26 cellular contexts compared by ENCODE assay signal in the genomic region with DNA sequence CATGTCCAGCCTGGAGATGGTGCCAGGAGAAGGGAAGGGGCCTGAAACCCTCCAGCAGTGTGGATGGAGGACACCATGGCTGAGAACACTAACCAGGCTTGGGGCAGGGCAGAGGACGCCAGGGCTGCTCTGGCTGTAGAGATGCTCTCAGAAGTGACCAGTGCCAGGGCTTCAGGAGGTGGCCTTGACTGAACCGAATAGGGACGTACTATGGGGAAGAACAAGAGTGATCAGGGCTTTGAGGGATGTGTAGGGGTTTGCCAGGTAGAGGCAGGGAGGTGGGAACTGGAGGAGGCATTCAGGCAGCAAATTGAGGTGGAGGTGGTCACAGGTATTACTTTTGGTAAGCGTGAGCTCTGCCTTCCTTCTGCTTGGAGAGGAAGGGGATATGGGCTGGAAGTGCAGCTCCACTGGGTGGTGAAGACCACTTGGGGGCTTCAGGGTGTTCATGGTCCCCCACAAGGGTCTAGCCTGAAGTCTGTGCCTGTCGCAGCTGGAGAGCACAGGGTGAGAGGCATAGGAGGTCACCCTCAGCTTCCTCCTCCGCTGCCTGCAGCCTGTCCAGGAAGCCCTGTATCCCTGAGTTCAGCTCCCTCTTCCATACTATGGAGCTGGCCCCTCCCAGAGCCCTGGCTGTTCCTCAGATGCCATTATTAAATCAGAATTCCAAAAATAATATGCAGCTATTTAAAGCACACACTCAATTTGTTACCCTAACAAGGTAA. TPM values are rescaled to one million over a fixed set of nuclear protein-coding genes. Genes with fewer than 3 reads are reported as not detected.
DNase-seq lines count a peak whose midpoint lies in the region; ATAC-seq and TF ChIP-seq lines count a peak whose summit lies in the region.
"Had no signal": no experiment of that assay in that cellular context is flagged by ENCODE, and none has a peak within 500 bp of the region (broad histone marks: within the 10 kb centered on the region; RNA-seq: fewer than 3 reads in every experiment).

No MANE protein-coding gene starts in this region.

- ATAC-seq in HG03196 (IDR thresholded peaks at IDR 0.05; ENCODE audit: unreplicated experiment) (no peak), GM19463 (IDR thresholded peaks at IDR 0.05; ENCODE audit: unreplicated experiment) (no peak)
- ATAC-seq: activated CD8-positive, alpha-beta T cell treated with anti-CD3 and anti-CD28 coated beads, Interleukin-2, amount 10 ng/mL, durations not matched to agents 7 days and 5 days; activated naive CD8-positive, alpha-beta T cell treated with anti-CD3 and anti-CD28 coated beads, Interleukin-2, amount 50 U/mL, for 24 hours; activated T-cell treated with anti-CD3 and anti-CD28 coated beads, Interleukin-2, amount 50 U/mL, for 4 hours; foreskin keratinocyte; GM12878; heart left ventricle; left ventricle myocardium superior; psoas muscle had no signal

- no peak overlapping the region for H2BK12ac ChIP-seq in trophoblast cell (ENCODE audit: low read length)

- H2BK5ac ChIP-seq in trophoblast cell (ENCODE audit: low read depth, low read length, poor library complexity), result no peak overlapping the region

- TF ChIP-seq CTCF in coronary artery (IDR thresholded peaks at IDR 0.05) (no peak), vagina (IDR thresholded peaks at IDR 0.05) (no peak)

- H3K27ac ChIP-seq in coronary artery (no peak overlapping the region), trophoblast cell (ENCODE audit: low read depth, low read length) (no peak overlapping the region), vagina (no peak overlapping the region)
- H3K27ac ChIP-seq: esophagus squamous epithelium, foreskin keratinocyte, heart left ventricle, Peyer's patch, psoas muscle had no signal

- H3K18ac ChIP-seq in trophoblast cell (ENCODE audit: low read length), result no peak overlapping the region

- no peak overlapping the region for H3K4me2 ChIP-seq in trophoblast cell (ENCODE audit: low read length)

- no peak overlapping the region for H4K12ac ChIP-seq in trophoblast cell (ENCODE audit: low read depth, low read length)

- H3K4me1 ChIP-seq in trophoblast cell (ENCODE audit: control insufficient read depth in 1 of 2, insufficient read depth in 2 of 2, low read length in 2 of 2) (no peaks in the 10 kb centered on the region), vagina (no peaks in the 10 kb centered on the region)
- H3K4me1 ChIP-seq: esophagus squamous epithelium, foreskin keratinocyte, Peyer's patch, psoas muscle had no signal

- no peaks in the 10 kb centered on the region for H3K79me1 ChIP-seq in trophoblast cell (ENCODE audit: low read length)

- no peaks in the 10 kb centered on the region for H3K36me3 ChIP-seq in trophoblast cell (ENCODE audit: control insufficient read depth in 1 of 2, insufficient read depth in 2 of 2, low read length in 2 of 2)
- H3K36me3 ChIP-seq in vagina, result no peaks in the 10 kb centered on the region
- H3K36me3 ChIP-seq: esophagus squamous epithelium, heart left ventricle, Peyer's patch had no signal

- H3K4ac ChIP-seq in trophoblast cell (ENCODE audit: low read depth, low read length), result no peak overlapping the region

- H3K9me3 ChIP-seq in trophoblast cell (ENCODE audit: insufficient read depth, low read depth, low read length), result peaks cover 3% of the 10 kb centered on the region
- H3K9me3 ChIP-seq in vagina, result no peaks in the 10 kb centered on the region
- H3K9me3 ChIP-seq: esophagus squamous epithelium, Peyer's patch had no signal

- no peak for TF ChIP-seq POLR2A in vagina (IDR thresholded peaks at IDR 0.05)

- H3K4me3 ChIP-seq in coronary artery (no peak overlapping the region), trophoblast cell (ENCODE audit: low read depth, low read length) (peak overlapping the region; percentile 13), vagina (no peak overlapping the region)
- H3K4me3 ChIP-seq: esophagus squamous epithelium, GM12878, heart left ventricle, Peyer's patch, psoas muscle had no signal

- H4K91ac ChIP-seq in trophoblast cell (ENCODE audit: low read depth, low read length), result no peak overlapping the region

- no peak overlapping the region for H3K23ac ChIP-seq in trophoblast cell (ENCODE audit: low read length)

- H2AK5ac ChIP-seq in trophoblast cell (ENCODE audit: low read length), result no peak overlapping the region

- intact Hi-C loops in vagina (cut with DNase I), result no loop called here

- H3K79me2 ChIP-seq in trophoblast cell (ENCODE audit: control insufficient read depth, insufficient read depth, low read length, poor library complexity), result no peaks in the 10 kb centered on the region

- no peak overlapping the region for H3K14ac ChIP-seq in trophoblast cell (ENCODE audit: low read length)

- peak; percentile 2 for DNase-seq in stimulated activated CD4-positive, alpha-beta T cell treated with anti-CD3 and anti-CD28 coated beads, Interleukin-4, amount 100 ng/mL, for 24 hours
- no peak for DNase-seq in stimulated activated CD4-positive, alpha-beta T cell treated with anti-CD3 and anti-CD28 coated beads, Interleukin-12 subunit alpha, Interleukin-12 subunit beta, amount 100 ng/mL, for 4 hours
- peak; percentile 24 for DNase-seq in coronary artery (ENCODE audit: low spot score)
- DNase-seq in trophoblast cell, result no peak
- DNase-seq in vagina (ENCODE audit: extremely low spot score in 2 of 2), result peak; percentile 49 to 82
- no peak for DNase-seq in activated CD4-positive, alpha-beta T cell treated with anti-CD3 and anti-CD28 coated beads, Interleukin-2, amount 50 U/mL, for 4 hours
- DNase-seq: activated CD4-positive, alpha-beta T cell treated with anti-CD3 and anti-CD28 coated beads for 1 hour; activated CD8-positive, alpha-beta T cell treated with anti-CD3 and anti-CD28 coated beads, Interleukin-2, amount 10 ng/mL, durations not matched to agents 7 days and 5 days; activated naive CD4-positive, alpha-beta T cell; activated naive CD8-positive, alpha-beta T cell treated with anti-CD3 and anti-CD28 coated beads, Interleukin-2, amount 50 U/mL, for 24 hours; activated T-cell treated with anti-CD3 and anti-CD28 coated beads, Interleukin-2, amount 50 U/mL, for 4 hours; dermis blood vessel endothelial cell; esophagus squamous epithelium; foreskin keratinocyte; left ventricle myocardium superior; midbrain; naive B cell; NCI-H446 treated with DMSO at 0.1 percent for 48 hours; NCI-H774; psoas muscle; SIG-M5 had no signal

- H3K27me3 ChIP-seq in trophoblast cell (ENCODE audit: insufficient read depth, low read length) (no peaks in the 10 kb centered on the region), vagina (no peaks in the 10 kb centered on the region)
- H3K27me3 ChIP-seq: esophagus squamous epithelium, heart left ventricle, Peyer's patch had no signal

- H3K9ac ChIP-seq in trophoblast cell (ENCODE audit: low read length), result no peak overlapping the region

- no peak overlapping the region for H2BK120ac ChIP-seq in trophoblast cell (ENCODE audit: insufficient read depth, low read length, poor library complexity)

- WGBS in trophoblast cell (ENCODE audit: extremely low coverage, insufficient coverage, insufficient read length), result no CpG with 5 or more reads among the region's 6 CpGs

- H4K8ac ChIP-seq in trophoblast cell (ENCODE audit: low read depth, low read length), result no peak overlapping the region

- no peak overlapping the region for H2AFZ ChIP-seq in trophoblast cell (ENCODE audit: insufficient read depth, low read length, poor library complexity)

RNA-seq across cellular contexts. Expression of a gene that starts 27.8 kb away (rescaled TPM):
- polyA plus RNA-seq in trophoblast cell (2013), result 3.1 and 3.2 TPM in 2 replicates
- 2.5 TPM for total RNA-seq in vagina

Comparison
In these comparisons a context has a peak if more than half of its experiments do, and no peak if none do; other contexts are left out.
1. DNase-seq: peak in stimulated activated CD4-positive, alpha-beta T cell treated with anti-CD3 and anti-CD28 coated beads, Interleukin-4, amount 100 ng/mL, for 24 hours (single experiment), coronary artery (single experiment) and vagina (2 of 2); none in stimulated activated CD4-positive, alpha-beta T cell treated with anti-CD3 and anti-CD28 coated beads, Interleukin-12 subunit alpha, Interleukin-12 subunit beta, amount 100 ng/mL, for 4 hours (single experiment), trophoblast cell (0 of 2) and activated CD4-positive, alpha-beta T cell treated with anti-CD3 and anti-CD28 coated beads, Interleukin-2, amount 50 U/mL, for 4 hours (0 of 2).